17 cellular contexts compared by ENCODE assay signal in genomic region chr20:44703183-44703925, GRCh38. TPM values are rescaled to one million over a fixed set of nuclear protein-coding genes. Genes with fewer than 3 reads are reported as not detected.
DNase-seq lines count a peak whose midpoint lies in the region; ATAC-seq, FAIRE-seq and TF ChIP-seq lines count a peak whose summit lies in the region.
"Had no signal": no experiment of that assay in that cellular context is flagged by ENCODE, and none has a peak within 500 bp of the region (broad histone marks: within the 10 kb centered on the region; RNA-seq: fewer than 3 reads in every experiment).

No MANE protein-coding gene starts in this region.

- H3K4me3 ChIP-seq in Loucy (ENCODE audit: low read length, poor library complexity, severe bottlenecking) (no peak overlapping the region), endothelial cell of umbilical vein (replicated peaks in 1 of 3; ENCODE audit: insufficient read depth in 1 of 3, low read depth in 1 of 3, low read length in 3 of 3) (no peak overlapping the region), upper lobe of left lung (no peak overlapping the region)
- H3K4me3 ChIP-seq: lung had no signal

- H3K4me3 Mint-ChIP-seq in neural crest cell, result no peak overlapping the region
- no peak overlapping the region for H3K4me3 Mint-ChIP-seq in progenitor cell of endocrine pancreas (ENCODE audit: low read depth)
- no peak overlapping the region for H3K4me3 Mint-ChIP-seq in endothelial cell (ENCODE audit: unreplicated experiment)
- H3K4me3 Mint-ChIP-seq: brain; T-helper 2 cell treated with Interferon-gamma antibody and Interleukin-4, amounts not matched to agents 5 μg/mL and 100 μg/mL, for 36 hours had no signal

- no peaks in the 10 kb centered on the region for H3F3A ChIP-seq in Loucy (ENCODE audit: low read depth)

- ATAC-seq in upper lobe of left lung (ENCODE audit: low FRiP score in 2 of 2), result peak; percentile 7 to 56

- H3K4me2 ChIP-seq in Loucy (ENCODE audit: low read depth, low read length, poor library complexity, severe bottlenecking) (peak overlapping the region; percentile 58), endothelial cell of umbilical vein (ENCODE audit: insufficient read depth, low read length) (no peak overlapping the region)

- H3K27me3 Mint-ChIP-seq in neural crest cell (ENCODE audit: low read depth) (peaks cover 2% of the 10 kb centered on the region), progenitor cell of endocrine pancreas (peaks cover 8% of the 10 kb centered on the region), endothelial cell (ENCODE audit: unreplicated experiment) (no peaks in the 10 kb centered on the region)

- BruUV-seq in endothelial cell of umbilical vein (replicated peaks; lab: Mats Ljungman, UMichigan), result no TSS peak

- peak; percentile 60 for FAIRE-seq in endothelial cell of umbilical vein (lab: Jason Lieb, UNC)

- TF ChIP-seq CTCF in Loucy (conservative IDR thresholded peaks at IDR 0.05; ENCODE audit: low read length) (no peak), endothelial cell of umbilical vein (IDR thresholded peaks at IDR 0.05; ENCODE audit: extremely low read depth in 1 of 2, insufficient read depth in 1 of 2, low read depth in 1 of 2, low read length in 2 of 2) (no peak), neural crest cell (conservative IDR thresholded peaks at IDR 0.05) (no peak), upper lobe of left lung (IDR thresholded peaks at IDR 0.05) (no peak), progenitor cell of endocrine pancreas (IDR thresholded peaks at IDR 0.05; ENCODE audit: unreplicated experiment) (no peak), endothelial cell (IDR thresholded peaks at IDR 0.05; ENCODE audit: unreplicated experiment) (no peak)

- no peak for TF ChIP-seq EP300 in upper lobe of left lung (IDR thresholded peaks at IDR 0.05)

- H3K4me1 ChIP-seq in Loucy (ENCODE audit: insufficient read depth, low read length, poor library complexity, severe bottlenecking) (peaks cover 26% of the 10 kb centered on the region), endothelial cell of umbilical vein (ENCODE audit: control insufficient read depth, extremely low read depth, insufficient read depth, low read length) (peaks cover 13% of the 10 kb centered on the region), upper lobe of left lung (peaks cover 10 to 29% (median 24%) of the 10 kb centered on the region in 4 donors)
- H3K4me1 ChIP-seq: Caco-2 had no signal

- H3K27me3 ChIP-seq in Loucy (ENCODE audit: insufficient read depth, low read length, poor library complexity, severe bottlenecking) (no peaks in the 10 kb centered on the region), endothelial cell of umbilical vein (ENCODE audit: control insufficient read depth in 2 of 2, insufficient read depth in 2 of 2, low read length in 2 of 2) (no peaks in the 10 kb centered on the region), upper lobe of left lung (no peaks in the 10 kb centered on the region)

- TF ChIP-seq POLR2A in endothelial cell of umbilical vein (IDR thresholded peaks at IDR 0.05; ENCODE audit: low read depth, low read length), result no peak
- no peak for TF ChIP-seq POLR2A in upper lobe of left lung (IDR thresholded peaks at IDR 0.05)

- WGBS in upper lobe of left lung, 2 donors, result 62 to 75% methylated on average over 11 to 12 of the region's 12 CpGs

- H2AFZ ChIP-seq in Loucy (ENCODE audit: low read length), result no peak overlapping the region
- peak overlapping the region; percentile 9 for H2AFZ ChIP-seq in endothelial cell of umbilical vein (ENCODE audit: low read depth, low read length)

- H3K9me1 ChIP-seq in endothelial cell of umbilical vein (replicated peaks; ENCODE audit: control insufficient read depth, extremely low read depth, insufficient read depth, low read length), result no peaks in the 10 kb centered on the region

- no peaks in the 10 kb centered on the region for H3K36me3 Mint-ChIP-seq in neural crest cell (ENCODE audit: low read depth)
- H3K36me3 Mint-ChIP-seq in progenitor cell of endocrine pancreas (ENCODE audit: insufficient read depth), result no peaks in the 10 kb centered on the region
- peaks cover 6% of the 10 kb centered on the region for H3K36me3 Mint-ChIP-seq in endothelial cell (ENCODE audit: low read depth, unreplicated experiment)
- H3K36me3 Mint-ChIP-seq: brain had no signal

- H3K9me3 ChIP-seq in Loucy (ENCODE audit: insufficient read depth, low read depth, low read length) (no peaks in the 10 kb centered on the region), endothelial cell of umbilical vein (replicated peaks; ENCODE audit: control insufficient read depth, insufficient read depth, low read length) (no peaks in the 10 kb centered on the region), upper lobe of left lung (no peaks in the 10 kb centered on the region)
- H3K9me3 ChIP-seq: Caco-2, neutrophil had no signal

- H3K4me1 Mint-ChIP-seq in neural crest cell (peaks cover 5% of the 10 kb centered on the region), progenitor cell of endocrine pancreas (ENCODE audit: low read depth) (peaks cover 2% of the 10 kb centered on the region), endothelial cell (ENCODE audit: unreplicated experiment) (no peaks in the 10 kb centered on the region)

- H3K79me2 ChIP-seq in Loucy (ENCODE audit: insufficient read depth, low read length) (no peaks in the 10 kb centered on the region), endothelial cell of umbilical vein (ENCODE audit: control insufficient read depth, insufficient read depth, low read length) (no peaks in the 10 kb centered on the region)

- CTCF ChIA-PET in endothelial cell of umbilical vein (lab: Charles Lee), result interaction anchor here (1.0 to 2.5 kb wide), 9 partner anchors 10 to 40 kb away, joined by 3 to 11 read pairs (median 5); partner anchors contain the start of gene CCN5

- H3K36me3 ChIP-seq in Loucy (ENCODE audit: insufficient read depth, low read length), result no peaks in the 10 kb centered on the region
- H3K36me3 ChIP-seq in endothelial cell of umbilical vein (ENCODE audit: control insufficient read depth in 2 of 2, extremely low read depth in 1 of 2, insufficient read depth in 2 of 2, low read length in 2 of 2), result no peaks in the 10 kb centered on the region
- no peaks in the 10 kb centered on the region for H3K36me3 ChIP-seq in upper lobe of left lung
- H3K36me3 ChIP-seq: neutrophil had no signal

- DNase-seq in endothelial cell of umbilical vein (ENCODE audit: low read depth, low spot score), result peak; percentile 34
- no peak for DNase-seq in neural crest cell (ENCODE audit: low read depth, low spot score)
- no peak for DNase-seq in upper lobe of left lung
- no peak for DNase-seq in putamen (ENCODE audit: low spot score)
- DNase-seq in progenitor cell of endocrine pancreas (ENCODE audit: low spot score, unreplicated experiment), result no peak
- DNase-seq in endothelial cell (ENCODE audit: low spot score), result no peak
- DNase-seq: activated CD4-positive, alpha-beta T cell treated with anti-CD3 and anti-CD28 coated beads, Interleukin-2, amount 50 U/mL, for 48 hours; Caco-2; NCI-H1417 treated with DMSO at 0.1 percent for 48 hours; NCI-H510A treated with DMSO at 0.1 percent for 48 hours had no signal

- H4K20me1 ChIP-seq in Loucy (ENCODE audit: insufficient read depth, low read length, poor library complexity, severe bottlenecking) (no peaks in the 10 kb centered on the region), endothelial cell of umbilical vein (replicated peaks; ENCODE audit: control insufficient read depth, extremely low read depth, insufficient read depth, low read length) (no peaks in the 10 kb centered on the region)

- no peaks in the 10 kb centered on the region for H3K9me2 ChIP-seq in Loucy (replicated peaks; ENCODE audit: low read depth, low read length)

- H3K9ac ChIP-seq in Loucy (ENCODE audit: low read depth, low read length, poor library complexity, severe bottlenecking) (no peak overlapping the region), endothelial cell of umbilical vein (replicated peaks; ENCODE audit: extremely low read depth, insufficient read depth, low read length) (no peak overlapping the region)

- intact Hi-C loops in endothelial cell of umbilical vein (cut with micrococcal nuclease), result loop anchor here (1.0 kb wide), 1 partner anchor 8 kb away; no protein-coding TSS in a partner anchor

- dilution Hi-C loops in endothelial cell of umbilical vein (cut with MboI; ENCODE audit: extremely low pct_ligation_motif_present, low sequenced_read_pairs), result no loop called here

- POLR2A ChIA-PET in endothelial cell of umbilical vein (lab: Charles Lee), result interaction anchor here (1.0 kb wide), 1 partner anchor 11 kb away, joined by 3 read pairs; no protein-coding TSS in a partner anchor

- H3K27ac ChIP-seq in endothelial cell of umbilical vein (ENCODE audit: insufficient read depth, low read depth, low read length), result no peak overlapping the region
- H3K27ac ChIP-seq in upper lobe of left lung, result peak overlapping the region; percentile 68 to 80 (median 75)
- H3K27ac ChIP-seq: neutrophil had no signal

- H3K27ac Mint-ChIP-seq in neural crest cell (ENCODE audit: unreplicated experiment) (peak overlapping the region; percentile 62), progenitor cell of endocrine pancreas (no peak overlapping the region), endothelial cell (ENCODE audit: unreplicated experiment) (no peak overlapping the region)
- H3K27ac Mint-ChIP-seq: activated T-helper 2 cell treated with anti-CD3 and anti-CD28 coated beads, Interferon-gamma antibody, Interleukin-2, Interleukin-4, amounts not matched to agents 10 μg/mL and 5 μg/mL and 100 μg/mL, durations not matched to agents 14 hours and 24 hours and 36 hours; brain; T-helper 2 cell treated with Interferon-gamma antibody and Interleukin-4, amounts not matched to agents 5 μg/mL and 100 μg/mL, for 36 hours had no signal

- H3K9me3 Mint-ChIP-seq in neural crest cell (no peaks in the 10 kb centered on the region), progenitor cell of endocrine pancreas (ENCODE audit: low read depth) (no peaks in the 10 kb centered on the region), endothelial cell (ENCODE audit: unreplicated experiment) (no peaks in the 10 kb centered on the region)
- H3K9me3 Mint-ChIP-seq: activated T-helper 2 cell treated with anti-CD3 and anti-CD28 coated beads, Interferon-gamma antibody, Interleukin-2, Interleukin-4, amounts not matched to agents 10 μg/mL and 5 μg/mL and 100 μg/mL, durations not matched to agents 14 hours and 24 hours and 36 hours; brain; T-helper 2 cell treated with Interferon-gamma antibody and Interleukin-4, amounts not matched to agents 5 μg/mL and 100 μg/mL, for 36 hours had no signal

RNA-seq across cellular contexts. Expression of gene CCN5, which starts 11.8 kb away (rescaled TPM):
- total RNA-seq in endothelial cell of umbilical vein, result not detected in 2 replicates
- polyA plus RNA-seq in endothelial cell of umbilical vein, result 0.03 and 0.14 TPM in 2 replicates
- 0.04 TPM in 1 of 2 replicates, not detected in the other for polyA plus RNA-seq in endothelial cell of umbilical vein (2011; cell fraction: cytosol; rRNA removed)
- 0.09 TPM in 1 of 2 replicates, not detected in the other for polyA plus RNA-seq in endothelial cell of umbilical vein (2011; cell fraction: nucleus; rRNA removed)
- polyA plus RNA-seq in endothelial cell of umbilical vein (2012), result not detected in 2 replicates
- 0.23 TPM in 1 of 2 replicates, not detected in the other for polyA minus RNA-seq in endothelial cell of umbilical vein
- polyA minus RNA-seq in endothelial cell of umbilical vein (2011; cell fraction: cytosol; rRNA and poly(A)+ RNA removed), result 41.1 TPM
- 0.96 and 2.1 TPM in 2 replicates for polyA minus RNA-seq in endothelial cell of umbilical vein (2011; cell fraction: nucleus; rRNA and poly(A)+ RNA removed)
- not detected in 2 replicates for total RNA-seq in neural crest cell
- total RNA-seq in upper lobe of left lung, result 100 to 1,000 TPM in 3 of 6 donors, 10 to 100 TPM in 3; 44.9 to 168 (median 122) TPM
- total RNA-seq in progenitor cell of endocrine pancreas, result not detected in 2 replicates
- not detected for total RNA-seq in endothelial cell (ENCODE audit: unreplicated experiment)
- total RNA-seq: activated T-helper 2 cell treated with anti-CD3 and anti-CD28 coated beads, Interferon-gamma antibody, Interleukin-2, Interleukin-4, amounts not matched to agents 10 μg/mL and 5 μg/mL and 100 μg/mL, durations not matched to agents 14 hours and 24 hours and 36 hours; Caco-2; RPMI7951 had no signal

RNA-seq across cellular contexts. Expression of gene KCNK15, which starts 42.3 kb away (rescaled TPM):
- total RNA-seq in endothelial cell of umbilical vein (not detected in 2 replicates), neural crest cell (not detected in 2 replicates), upper lobe of left lung (1 to 10 TPM; 1.0 to 2.7 (median 1.7) TPM), progenitor cell of endocrine pancreas (0.22 and 0.27 TPM in 2 replicates), endothelial cell (ENCODE audit: unreplicated experiment) (not detected)
- polyA plus RNA-seq in endothelial cell of umbilical vein, result 0.05 and 0.06 TPM in 2 replicates
- polyA plus RNA-seq in endothelial cell of umbilical vein (2011; cell fraction: cytosol; rRNA removed), result not detected in 2 replicates
- polyA plus RNA-seq in endothelial cell of umbilical vein (2011; cell fraction: nucleus; rRNA removed), result not detected in 2 replicates
- polyA plus RNA-seq in endothelial cell of umbilical vein (2012), result not detected in 2 replicates
- polyA minus RNA-seq in endothelial cell of umbilical vein, result not detected in 2 replicates
- 21.4 TPM for polyA minus RNA-seq in endothelial cell of umbilical vein (2011; cell fraction: cytosol; rRNA and poly(A)+ RNA removed)
- polyA minus RNA-seq in endothelial cell of umbilical vein (2011; cell fraction: nucleus; rRNA and poly(A)+ RNA removed), result 0.14 TPM in 1 of 2 replicates, not detected in the other
- total RNA-seq: RPMI7951 had no signal

RNA-seq across cellular contexts. Expression of gene ADA, which starts 51.9 kb away (rescaled TPM):
- total RNA-seq in endothelial cell of umbilical vein (26.3 and 33.2 TPM in 2 replicates), neural crest cell (8.2 and 9.0 TPM in 2 replicates), upper lobe of left lung (1 to 10 TPM; 5.0 to 9.4 (median 7.2) TPM), progenitor cell of endocrine pancreas (10.7 and 11.4 TPM in 2 replicates), endothelial cell (ENCODE audit: unreplicated experiment) (137 TPM)
- polyA plus RNA-seq in endothelial cell of umbilical vein, result 29.8 and 33.1 TPM in 2 replicates
- 25.8 and 29.4 TPM in 2 replicates for polyA plus RNA-seq in endothelial cell of umbilical vein (2011; cell fraction: cytosol; rRNA removed)
- polyA plus RNA-seq in endothelial cell of umbilical vein (2011; cell fraction: nucleus; rRNA removed), result 49.2 and 50.3 TPM in 2 replicates
- 23.0 and 30.6 TPM in 2 replicates for polyA plus RNA-seq in endothelial cell of umbilical vein (2012)
- polyA minus RNA-seq in endothelial cell of umbilical vein, result 23.0 and 24.0 TPM in 2 replicates
- 9.2 TPM for polyA minus RNA-seq in endothelial cell of umbilical vein (2011; cell fraction: cytosol; rRNA and poly(A)+ RNA removed)
- 9.7 and 13.6 TPM in 2 replicates for polyA minus RNA-seq in endothelial cell of umbilical vein (2011; cell fraction: nucleus; rRNA and poly(A)+ RNA removed)

Comparison
In these comparisons a context has a peak if more than half of its experiments do, and no peak if none do; other contexts are left out.
1. RNA of gene CCN5, which starts 11.8 kb away (total RNA-seq): 44.9 to 168 TPM in upper lobe of left lung; not detected in endothelial cell of umbilical vein, not detected in progenitor cell of endocrine pancreas, not detected in neural crest cell and not detected in endothelial cell (single experiment); every median in the first group is over 10 times any median in the second.